14 cellular contexts compared by ENCODE assay signal in the genomic region with DNA sequence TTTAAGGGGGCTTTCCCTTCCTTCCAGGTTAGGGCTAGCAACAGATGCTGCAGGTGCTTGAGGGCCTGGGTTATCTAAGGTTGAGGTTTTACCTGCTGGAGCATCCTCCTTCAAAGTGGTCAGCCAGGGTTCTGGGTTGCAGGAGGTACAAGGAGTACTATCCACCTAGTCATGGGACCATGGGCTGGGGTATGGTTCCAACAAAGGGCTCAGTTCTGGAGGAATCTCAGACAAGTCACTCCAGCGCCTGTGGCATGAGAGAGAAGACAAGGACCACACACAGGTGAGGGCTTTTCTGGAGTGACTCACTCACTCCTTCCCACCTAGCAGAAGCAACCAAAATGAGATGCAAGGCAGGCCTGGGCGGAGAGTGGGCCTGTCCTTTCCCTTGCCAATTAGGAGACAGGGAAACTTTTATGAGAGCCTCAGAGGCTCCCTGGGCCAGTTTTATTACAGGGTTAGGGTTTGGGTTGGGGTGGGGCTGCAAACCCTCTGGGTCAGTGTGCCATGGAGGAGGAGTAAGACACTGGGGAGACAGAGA. TPM values are rescaled to one million over a fixed set of nuclear protein-coding genes. Genes with fewer than 3 reads are reported as not detected.
A peak's percentile ranks its signal among the peaks of the same experiment; 100 is the strongest.
DNase-seq lines count a peak whose midpoint lies in the region; ATAC-seq and TF ChIP-seq lines count a peak whose summit lies in the region.
"Had no signal": no experiment of that assay in that cellular context is flagged by ENCODE, and none has a peak within 500 bp of the region (broad histone marks: within the 10 kb centered on the region; RNA-seq: fewer than 3 reads in every experiment).

No MANE protein-coding gene starts in this region.

- peaks cover 0 to 19% (median 0%) of the 10 kb centered on the region in 5 experiments for H3K9me3 Mint-ChIP-seq in brain
- H3K9me3 Mint-ChIP-seq in nephron progenitor cell = no peaks in the 10 kb centered on the region

- no peaks in the 10 kb centered on the region for H3K27me3 ChIP-seq in PC-3 (ENCODE audit: low read length)

- peaks cover 42% of the 10 kb centered on the region for H3K4me1 ChIP-seq in PC-3 (ENCODE audit: insufficient read depth, low read length)

- BruUV-seq in PC-3 (replicated peaks; lab: Mats Ljungman, UMichigan) = no TSS peak

- H3K4me3 Mint-ChIP-seq in brain (peak overlapping the region; percentile 33 to 97 (median 65)), nephron progenitor cell (peak overlapping the region; percentile 45)

- H3K4me1 Mint-ChIP-seq in brain (peaks cover 31% of the 10 kb centered on the region), nephron progenitor cell (peaks cover 37% of the 10 kb centered on the region)

- CTCF ChIA-PET in PC-3 (lab: Charles Lee) = no interaction called here

- H3K36me3 Mint-ChIP-seq in brain (peaks cover 29% of the 10 kb centered on the region), nephron progenitor cell (ENCODE audit: low read depth) (peaks cover 29% of the 10 kb centered on the region)

- H3K4me2 ChIP-seq in PC-3 (ENCODE audit: low read length) = peak overlapping the region; percentile 92

- no peak overlapping the region for H2AFZ ChIP-seq in PC-3 (ENCODE audit: low read length)

- intact Hi-C loops in PC-3 (cut with micrococcal nuclease) = no loop called here

- peaks cover 29% of the 10 kb centered on the region for H3K36me3 ChIP-seq in PC-3 (ENCODE audit: low read depth, low read length)

- 0 out of 2 replicates have a peak, but pooled peaks cover 4% of the 10 kb centered on the region for H4K20me1 ChIP-seq in PC-3 (ENCODE audit: low read length)

- ATAC-seq in PC-3 = no peak
- ATAC-seq in GM21576 (IDR thresholded peaks at IDR 0.05; ENCODE audit: unreplicated experiment) = no peak
- ATAC-seq: left ventricle myocardium superior had no signal

- H3K9me3 ChIP-seq in PC-3 (ENCODE audit: low read length) = no peaks in the 10 kb centered on the region

- H3K4me3 ChIP-seq in PC-3 (ENCODE audit: low read length) = no peak overlapping the region

- H3K27ac Mint-ChIP-seq in brain = peak overlapping the region in 3 of 5 experiments; percentile 20 to 80 (median 28)
- H3K27ac Mint-ChIP-seq in nephron progenitor cell = no peak overlapping the region

- H3K27me3 Mint-ChIP-seq in brain (peaks cover 3% of the 10 kb centered on the region), nephron progenitor cell (ENCODE audit: low read depth, poor library complexity) (no peaks in the 10 kb centered on the region)

- H3K27ac ChIP-seq in PC-3 (ENCODE audit: low read length) = no peak overlapping the region

- DNase-seq in activated CD8-positive, alpha-beta memory T cell treated with anti-CD3 and anti-CD28 coated beads for 24 hours = peak; percentile 52
- DNase-seq in activated CD8-positive, alpha-beta memory T cell treated with anti-CD3 and anti-CD28 coated beads, Interleukin-2, amount 50 U/mL, for 4 hours = no peak
- DNase-seq in PC-3 (no peak), nephron progenitor cell (no peak), DMS 273 treated with DMSO at 0.1 percent for 48 hours (lab: John Stamatoyannopoulos, UW) (no peak), GM20000 (ENCODE audit: low spot score) (no peak)
- DNase-seq: anterior cingulate cortex, hippocampal formation, left ventricle myocardium superior, NCI-H187 treated with DMSO at 0.1 percent for 48 hours, NCI-H524, small intestine had no signal

- H3K9ac ChIP-seq in PC-3 (ENCODE audit: low read length) = no peak overlapping the region

- H3K79me2 ChIP-seq in PC-3 (ENCODE audit: low read length) = peaks cover 61% of the 10 kb centered on the region

- POLR2A ChIA-PET in PC-3 (lab: Charles Lee; ENCODE audit: unreplicated experiment) = no interaction called here

- H3F3A ChIP-seq in PC-3 (ENCODE audit: low read length, unreplicated experiment) = no peaks in the 10 kb centered on the region

- no peak for TF ChIP-seq CTCF in PC-3 (conservative IDR thresholded peaks at IDR 0.05; ENCODE audit: low read depth, low read length)
- TF ChIP-seq CTCF in brain (conservative IDR thresholded peaks at IDR 0.05) = no peak
- TF ChIP-seq CTCF in nephron progenitor cell (IDR thresholded peaks at IDR 0.05) = no peak
- TF ChIP-seq CTCF in GM20000 (IDR thresholded peaks at IDR 0.05; ENCODE audit: extremely low read depth, missing control alignments) = no peak

- H3K9me2 ChIP-seq in PC-3 (replicated peaks; ENCODE audit: low read length) = no peaks in the 10 kb centered on the region

RNA-seq across cellular contexts. Expression of a gene that starts 2.2 kb away (rescaled TPM):
- total RNA-seq in PC-3 (2014; rRNA removed) = 128 and 143 TPM in 2 replicates
- 29.9 TPM for polyA plus RNA-seq in brain (ENCODE audit: insufficient read depth, low read depth, low replicate concordance)

RNA-seq across cellular contexts. Expression of a gene that starts 2.3 kb away (rescaled TPM):
- 8.0 and 11.1 TPM in 2 replicates for total RNA-seq in PC-3 (2014; rRNA removed)
- polyA plus RNA-seq in brain (ENCODE audit: insufficient read depth, low read depth, low replicate concordance) = 5.8 TPM

RNA-seq across cellular contexts. Expression of a gene that starts 12.2 kb away (rescaled TPM):
- total RNA-seq in PC-3 (2014; rRNA removed) = 33.0 and 40.5 TPM in 2 replicates
- polyA plus RNA-seq in brain (ENCODE audit: insufficient read depth, low read depth, low replicate concordance) = 46.2 TPM

RNA-seq across cellular contexts. Expression of a gene that starts 46.0 kb away (rescaled TPM):
- 27.5 and 37.9 TPM in 2 replicates for total RNA-seq in PC-3 (2014; rRNA removed)
- 71.2 TPM for polyA plus RNA-seq in brain (ENCODE audit: insufficient read depth, low read depth, low replicate concordance)

RNA-seq across cellular contexts. Expression of a gene that starts 59.2 kb away (rescaled TPM):
- 11.8 and 14.8 TPM in 2 replicates for total RNA-seq in PC-3 (2014; rRNA removed)
- 27.1 TPM for polyA plus RNA-seq in brain (ENCODE audit: insufficient read depth, low read depth, low replicate concordance)
